Comparison of ENCODE assay signal across 8 cellular contexts in the genomic region with DNA sequence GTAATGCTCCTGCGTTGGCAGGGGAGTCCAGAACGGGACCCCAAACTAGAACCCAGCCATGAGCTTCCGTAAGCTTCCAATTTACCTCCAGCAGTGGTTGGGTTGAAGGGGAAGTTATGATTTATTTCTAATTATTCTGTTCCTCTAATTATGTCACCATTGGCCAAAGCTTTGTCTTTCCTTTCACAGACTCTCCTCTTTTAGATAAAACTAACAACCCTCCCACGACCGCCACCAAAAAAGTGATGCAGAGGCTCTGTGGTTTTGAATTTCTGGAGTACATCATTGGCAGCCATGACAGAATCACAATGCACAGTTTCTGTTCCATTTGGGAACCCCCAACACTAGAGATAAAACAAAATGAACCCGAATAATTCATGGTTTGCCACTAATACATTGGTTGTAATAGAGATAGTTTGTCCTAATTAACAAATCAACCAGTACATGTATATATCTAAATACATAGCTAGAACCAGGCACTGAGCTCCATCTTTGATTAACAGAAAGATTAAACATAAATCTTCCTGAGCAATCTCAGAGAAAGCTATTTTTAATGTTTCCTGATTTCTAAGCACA.
DNase-seq lines count a peak whose midpoint lies in the region; ATAC-seq, FAIRE-seq and TF ChIP-seq lines count a peak whose summit lies in the region.

No MANE protein-coding gene starts in this region.

- H3K4me3 Mint-ChIP-seq in activated T-cell treated with anti-CD3 and anti-CD28 coated beads, Interleukin-2, amount 50 U/mL, for 72 hours: peak overlapping the region; percentile 95

- no peaks in the 10 kb centered on the region for H3K9me3 ChIP-seq in BE2C
- no peaks in the 10 kb centered on the region for H3K9me3 ChIP-seq in hepatocyte (ENCODE audit: low read depth)

- TF ChIP-seq POLR2A in H54 (IDR thresholded peaks at IDR 0.05; ENCODE audit: low read depth, low read length): no peak

- peak overlapping the region; percentile 99 for H3K27ac Mint-ChIP-seq in activated T-cell treated with anti-CD3 and anti-CD28 coated beads, Interleukin-2, amount 50 U/mL, for 72 hours

- H3K4me3 ChIP-seq in BE2C (ENCODE audit: low read depth, low read length) (peak overlapping the region; percentile 61), HL-60 (replicated peaks; ENCODE audit: insufficient read depth, low read length) (peak overlapping the region; percentile 49), hepatocyte (no peak overlapping the region)

- TF ChIP-seq CTCF in BE2C (IDR thresholded peaks at IDR 0.05; ENCODE audit: low read depth, low read length): no peak
- no peak for TF ChIP-seq CTCF in HL-60 (IDR thresholded peaks at IDR 0.05; ENCODE audit: insufficient read depth, low read length)
- no peak for TF ChIP-seq CTCF in hepatocyte (IDR thresholded peaks at IDR 0.05; ENCODE audit: poor library complexity)

- no peak for FAIRE-seq in H54 (lab: Jason Lieb, UNC)

- ATAC-seq in activated T-cell treated with anti-CD3 and anti-CD28 coated beads, Interleukin-2, amount 50 U/mL, for 72 hours (replicated peaks in 1 of 2): peak in 1 of 2 donors; percentile 14
- ATAC-seq in HG03354 (IDR thresholded peaks at IDR 0.05; ENCODE audit: poor library complexity, severe bottlenecking, unreplicated experiment): no peak

- no peaks in the 10 kb centered on the region for H3K27me3 ChIP-seq in BE2C
- peaks cover 34% of the 10 kb centered on the region for H3K27me3 ChIP-seq in HL-60 (ENCODE audit: insufficient read depth, poor library complexity, severe bottlenecking)
- no peaks in the 10 kb centered on the region for H3K27me3 ChIP-seq in hepatocyte

- peaks cover 54% of the 10 kb centered on the region for H3K4me1 Mint-ChIP-seq in activated T-cell treated with anti-CD3 and anti-CD28 coated beads, Interleukin-2, amount 50 U/mL, for 72 hours (ENCODE audit: low read depth)

- no peaks in the 10 kb centered on the region for H3K9me2 ChIP-seq in hepatocyte (replicated peaks; ENCODE audit: insufficient read depth)

- 46% methylated on average over 6 of the region's 6 CpGs for WGBS in hepatocyte (ENCODE audit: low lambda C conversion rate, missing lambda C conversion rate)

- peak overlapping the region; percentile 86 for H3K4me2 ChIP-seq in hepatocyte

- DNase-seq in BE2C: no peak
- no peak for DNase-seq in HL-60 (ENCODE audit: low read depth in 1 of 2, low spot score in 1 of 2)
- peak; percentile 70 to 83 for DNase-seq in activated T-cell treated with anti-CD3 and anti-CD28 coated beads, Interleukin-2, amount 50 U/mL, for 72 hours
- DNase-seq in hepatocyte (ENCODE audit: low spot score): no peak
- peak; percentile 55 to 75 for DNase-seq in stimulated activated CD4-positive, alpha-beta T cell treated with anti-CD3 and anti-CD28 coated beads, Interleukin-4, amount 100 ng/mL, for 4 hours
- DNase-seq in GM19238 (ENCODE audit: insufficient read length, low spot score): no peak
- DNase-seq in H54 (ENCODE audit: insufficient read length, low spot score): no peak

- H4K20me1 ChIP-seq in hepatocyte (ENCODE audit: insufficient read depth, poor library complexity, severe bottlenecking): peaks cover 3% of the 10 kb centered on the region

- H3K27ac ChIP-seq in HL-60 (replicated peaks) (no peak overlapping the region), hepatocyte (peak overlapping the region; percentile 90)

- H3K36me3 ChIP-seq in BE2C (no peaks in the 10 kb centered on the region), hepatocyte (replicated peaks; ENCODE audit: insufficient read depth, low read depth) (no peaks in the 10 kb centered on the region)

- no peaks in the 10 kb centered on the region for H3K27me3 Mint-ChIP-seq in activated T-cell treated with anti-CD3 and anti-CD28 coated beads, Interleukin-2, amount 50 U/mL, for 72 hours (ENCODE audit: low read depth)

- no peaks in the 10 kb centered on the region for H3K9me3 Mint-ChIP-seq in activated T-cell treated with anti-CD3 and anti-CD28 coated beads, Interleukin-2, amount 50 U/mL, for 72 hours

- peaks cover 33 to 34% of the 10 kb centered on the region in 2 donors for H3K36me3 Mint-ChIP-seq in activated T-cell treated with anti-CD3 and anti-CD28 coated beads, Interleukin-2, amount 50 U/mL, for 72 hours (ENCODE audit: insufficient read depth in 2 of 2)

- peaks cover 5% of the 10 kb centered on the region; the same call in 1 of the 2 replicates for H3K4me1 ChIP-seq in BE2C
- peaks cover 29% of the 10 kb centered on the region for H3K4me1 ChIP-seq in hepatocyte (ENCODE audit: insufficient read depth)

- H2AFZ ChIP-seq in hepatocyte: peak overlapping the region; percentile 7

- H3K79me2 ChIP-seq in hepatocyte: peaks cover 39% of the 10 kb centered on the region

Comparison
In these comparisons a context has a peak if more than half of its experiments do, and no peak if none do; other contexts are left out.
1. DNase-seq: peak in activated T-cell treated with anti-CD3 and anti-CD28 coated beads, Interleukin-2, amount 50 U/mL, for 72 hours (2 of 2) and stimulated activated CD4-positive, alpha-beta T cell treated with anti-CD3 and anti-CD28 coated beads, Interleukin-4, amount 100 ng/mL, for 4 hours (2 of 2); none in BE2C (single experiment), HL-60 (0 of 2), hepatocyte (single experiment), GM19238 (single experiment) and H54 (single experiment).